ENCODE assay signal across 6 cellular contexts in genomic region chr16:67104061-67104460, GRCh38. TPM values are rescaled to one million over a fixed set of nuclear protein-coding genes. Genes with fewer than 3 reads are reported as not detected.
DNase-seq lines count a peak whose midpoint lies in the region; ATAC-seq and TF ChIP-seq lines count a peak whose summit lies in the region.

No MANE protein-coding gene starts in this region.

- H3K14ac ChIP-seq in H9 (ENCODE audit: insufficient read depth, low read length) = no peak overlapping the region

- peaks cover 0 to 8% (median 4%) of the 10 kb centered on the region in 3 experiments; a peak in 2 of 7 replicates for H3K36me3 Mint-ChIP-seq in H9 (ENCODE audit: insufficient read depth in 1 of 3, low read depth in 3 of 3)
- H3K36me3 Mint-ChIP-seq in WTC11 = no peaks in the 10 kb centered on the region

- H3K9ac ChIP-seq in H9 (ENCODE audit: extremely low read depth, insufficient read length, low read length) (no peak overlapping the region), mesendoderm (ENCODE audit: low read length) (no peak overlapping the region)

- H3K4ac ChIP-seq in H9 (ENCODE audit: low read depth, low read length) (no peak overlapping the region), mesendoderm (ENCODE audit: low read depth, low read length) (no peak overlapping the region)

- POLR2A ChIA-PET in WTC11 (lab: Charles Lee) = interaction anchor here (1.0 kb wide), 1 partner anchor 57 kb away, joined by 3 read pairs; no protein-coding TSS in a partner anchor

- TF ChIP-seq CTCF in H9 (conservative IDR thresholded peaks at IDR 0.05) (peak; percentile 77), WTC11 (IDR thresholded peaks at IDR 0.05) (no peak), spleen (IDR thresholded peaks at IDR 0.05 in 8 of 11, conservative IDR thresholded peaks at IDR 0.05 in 3 of 11) (peak in 5 of 11 experiments; percentile 7 to 50 (median 35))

- peak; percentile 68 for DNase-seq in H9
- DNase-seq in WTC11 (ENCODE audit: low spot score) = peak; percentile 60
- peak; percentile 79 for DNase-seq in mesendoderm
- DNase-seq in spleen = no peak
- DNase-seq in OCI-M2 (lab: John Stamatoyannopoulos, UW; ENCODE audit: unreplicated experiment) = no peak

- H2AK5ac ChIP-seq in H9 (ENCODE audit: insufficient read length, low read length) (no peak overlapping the region), mesendoderm (ENCODE audit: low read length) (no peak overlapping the region)

- H3K4me1 Mint-ChIP-seq in H9 (peaks cover 6 to 8% of the 10 kb centered on the region in 2 experiments; a peak in 3 of 4 replicates), WTC11 (0 out of 2 replicates have a peak, but pooled peaks cover 2% of the 10 kb centered on the region)

- H2BK120ac ChIP-seq in H9 (ENCODE audit: low read depth, low read length, poor library complexity, severe bottlenecking) (no peak overlapping the region), mesendoderm (ENCODE audit: low read depth, low read length) (no peak overlapping the region)

- no CpG with 5 or more reads among the region's 4 CpGs for WGBS in H9 (ENCODE audit: extremely low coverage, insufficient read length, low lambda C conversion rate)
- WGBS in mesendoderm (ENCODE audit: extremely low coverage, insufficient coverage, low lambda C conversion rate) = no CpG with 5 or more reads among the region's 4 CpGs
- WGBS in spleen, 5 donors = 46 to 61% (median 52%) methylated on average over 4 of the region's 4 CpGs

- no peak for TF ChIP-seq POLR2A in spleen (IDR thresholded peaks at IDR 0.05)

- no peak overlapping the region for H4K91ac ChIP-seq in H9 (ENCODE audit: insufficient read length, low read depth, low read length)

- CTCF ChIA-PET in WTC11 (lab: Charles Lee) = interaction anchor here (0.6 to 5.6 kb wide), 42 partner anchors 9 to 326 kb away, joined by 3 to 62 read pairs (median 5); partner anchors contain the start of genes B3GNT9, CES3, FHOD1 and NAE1

- H3K36me3 ChIP-seq in mesendoderm (ENCODE audit: control insufficient read depth, insufficient read depth, low read length) (no peaks in the 10 kb centered on the region), spleen (peaks cover 0 to 27% (median 9%) of the 10 kb centered on the region in 6 donors)

- H3K27me3 Mint-ChIP-seq in H9 (ENCODE audit: low read depth) (no peaks in the 10 kb centered on the region; the same call in 1 of the 2 replicates), WTC11 (ENCODE audit: low read depth) (peaks cover 5% of the 10 kb centered on the region; the same call in 1 of the 2 replicates)

- H3K9me3 Mint-ChIP-seq in H9 = no peaks in the 10 kb centered on the region; a peak in 1 of 5 replicates
- 0 out of 2 replicates have a peak, but pooled peaks cover 3% of the 10 kb centered on the region for H3K9me3 Mint-ChIP-seq in WTC11

- H3K9me3 ChIP-seq in H9 (ENCODE audit: control insufficient read depth, low read depth, low read length) = no peaks in the 10 kb centered on the region
- no peaks in the 10 kb centered on the region for H3K9me3 ChIP-seq in spleen

- H3T11ph ChIP-seq in H9 (ENCODE audit: low read length) = no peak overlapping the region

- no peaks in the 10 kb centered on the region for H3K79me2 ChIP-seq in H9 (ENCODE audit: insufficient read depth, low read length)
- H3K79me2 ChIP-seq in mesendoderm (ENCODE audit: control insufficient read depth, insufficient read depth, low read length) = no peaks in the 10 kb centered on the region

- ATAC-seq in WTC11 (peak; percentile 96), HG03432 (IDR thresholded peaks at IDR 0.05; ENCODE audit: unreplicated experiment) (no peak)

- H3K27ac ChIP-seq in H9 (ENCODE audit: insufficient read length, low read depth, low read length) (no peak overlapping the region), mesendoderm (ENCODE audit: low read depth, low read length) (no peak overlapping the region), spleen (peak overlapping the region in 3 of 8 donors; percentile 37 to 76 (median 75))

- no peak overlapping the region for H2AFZ ChIP-seq in H9 (ENCODE audit: low read length)

- no peak overlapping the region for H3K4me3 Mint-ChIP-seq in H9
- H3K4me3 Mint-ChIP-seq in WTC11 = no peak overlapping the region

- H3K27me3 ChIP-seq in H9 (ENCODE audit: insufficient read depth, low read length) (no peaks in the 10 kb centered on the region), mesendoderm (ENCODE audit: insufficient read depth, low read length, poor library complexity) (no peaks in the 10 kb centered on the region), spleen (replicated peaks in 1 of 7) (no peaks in the 10 kb centered on the region)

- no peaks in the 10 kb centered on the region for H3K4me1 ChIP-seq in H9 (ENCODE audit: insufficient read depth, low read length)
- no peaks in the 10 kb centered on the region for H3K4me1 ChIP-seq in mesendoderm (ENCODE audit: control insufficient read depth, low read depth, low read length)
- H3K4me1 ChIP-seq in spleen = peaks cover 0 to 36% (median 21%) of the 10 kb centered on the region in 6 donors

- intact Hi-C loops in spleen (cut with DNase I; ENCODE audit: low total_unique reads) = no loop called here

- no peak overlapping the region for H2BK15ac ChIP-seq in H9 (ENCODE audit: low read depth, low read length)
- H2BK15ac ChIP-seq in mesendoderm (replicated peaks; ENCODE audit: low read depth) = no peak overlapping the region

- H3K79me1 ChIP-seq in H9 (ENCODE audit: insufficient read depth, low read depth, low read length, poor library complexity, severe bottlenecking) = no peaks in the 10 kb centered on the region
- H3K79me1 ChIP-seq in mesendoderm (ENCODE audit: low read length) = no peaks in the 10 kb centered on the region

- H3K4me3 ChIP-seq in mesendoderm (ENCODE audit: low read length) = no peak overlapping the region
- H3K4me3 ChIP-seq in spleen = no peak overlapping the region

- H4K8ac ChIP-seq in H9 (replicated peaks; ENCODE audit: insufficient read length, low read depth, low read length) = no peak overlapping the region
- H4K8ac ChIP-seq in mesendoderm (ENCODE audit: low read depth, low read length) = no peak overlapping the region

- H3K23ac ChIP-seq in H9 (ENCODE audit: insufficient read length, low read depth, low read length) (no peak overlapping the region), mesendoderm (ENCODE audit: low read length) (no peak overlapping the region)

- H2BK12ac ChIP-seq in H9 (ENCODE audit: insufficient read length, low read depth, low read length) = no peak overlapping the region

- no peak overlapping the region for H3K56ac ChIP-seq in H9 (ENCODE audit: insufficient read length, low read depth, low read length)
- H3K56ac ChIP-seq in mesendoderm (ENCODE audit: low read length) = no peak overlapping the region

- H3K27ac Mint-ChIP-seq in H9 (peak overlapping the region in 2 of 3 experiments; percentile 16 to 61; a peak in 2 of 7 replicates), WTC11 (no peak overlapping the region; the same call in none of the 2 replicates)

- H3K23me2 ChIP-seq in H9 (ENCODE audit: insufficient read length, low read depth, low read length, poor library complexity, severe bottlenecking) = no peaks in the 10 kb centered on the region

- no peak overlapping the region for H4K5ac ChIP-seq in H9 (ENCODE audit: insufficient read length, low read depth, low read length)
- no peak overlapping the region for H4K5ac ChIP-seq in mesendoderm (ENCODE audit: low read length)

- H2BK20ac ChIP-seq in H9 (ENCODE audit: low read depth, low read length, poor library complexity, severe bottlenecking) = no peak overlapping the region

- no peak overlapping the region for H3K18ac ChIP-seq in H9 (ENCODE audit: insufficient read length, low read depth, low read length)
- H3K18ac ChIP-seq in mesendoderm (ENCODE audit: low read length) = no peak overlapping the region

- H2BK5ac ChIP-seq in H9 (ENCODE audit: insufficient read length, low read length) = no peak overlapping the region
- H2BK5ac ChIP-seq in mesendoderm (ENCODE audit: low read length) = no peak overlapping the region

- H4K20me1 ChIP-seq in H9 (ENCODE audit: control insufficient read depth, insufficient read depth, insufficient read length) = no peaks in the 10 kb centered on the region

- H3K4me2 ChIP-seq in H9 (ENCODE audit: insufficient read depth, insufficient read length, low read length) (no peak overlapping the region), mesendoderm (ENCODE audit: low read length) (no peak overlapping the region)

TF ChIP-seq in WTC11, 78 proteins besides CTCF, POLR2A, EP300 and RAD21 (continues in another document):
- TF ChIP-seq TEAD4 (CRISPR knock-in tag; IDR thresholded peaks at IDR 0.05) = peak; percentile 83; the same call in 1 of the 2 replicates
- no peak for TF ChIP-seq E2F1 (CRISPR knock-in tag; IDR thresholded peaks at IDR 0.05)
- no peak for TF ChIP-seq EMX1 (CRISPR knock-in tag; IDR thresholded peaks at IDR 0.05)
- TF ChIP-seq ZNF121 (CRISPR knock-in tag; IDR thresholded peaks at IDR 0.05) = 0 out of 2 replicates have a peak, but pooled peaks have one; percentile 2
- TF ChIP-seq TEAD1 (CRISPR knock-in tag; IDR thresholded peaks at IDR 0.05) = peak; percentile 96; the same call in 1 of the 2 replicates

RNA-seq across cellular contexts. Expression of gene PHAF1, which starts 5.7 kb away (rescaled TPM):
- total RNA-seq in H9 (2021) (18.2 and 18.8 TPM in 2 replicates), WTC11 (2021) (16.9 to 18.8 TPM (median 17.4 TPM) in 3 replicates), spleen (10 to 100 TPM; 15.3 to 44.0 (median 19.8) TPM)
- polyA plus RNA-seq in mesendoderm (2013, experiment 1 of 2) = 16.3 TPM
- 16.0 TPM for polyA plus RNA-seq in mesendoderm (2013, experiment 2 of 2)
- polyA plus RNA-seq in spleen = 10 to 100 TPM in 1 of 3 donors, 1 to 10 TPM in 2; 5.5 to 10.3 (median 9.9) TPM

RNA-seq across cellular contexts. Expression of gene B3GNT9, which starts 46.7 kb away (rescaled TPM):
- total RNA-seq in H9 (2021) (11.2 and 11.4 TPM in 2 replicates), WTC11 (2021) (6.4 to 7.8 TPM (median 7.6 TPM) in 3 replicates), spleen (10 to 100 TPM in 4 of 7 donors, 1 to 10 TPM in 3; 6.1 to 15.3 (median 10.1) TPM)
- polyA plus RNA-seq in mesendoderm (2013, experiment 1 of 2) = 2.2 TPM
- 2.0 TPM for polyA plus RNA-seq in mesendoderm (2013, experiment 2 of 2)
- polyA plus RNA-seq in spleen = 1 to 10 TPM; 2.0 to 6.6 (median 3.0) TPM

RNA-seq across cellular contexts. Expression of gene TRADD, which starts 55.6 kb away (rescaled TPM):
- total RNA-seq in H9 (2021) (1.4 and 1.7 TPM in 2 replicates), WTC11 (2021) (1.4 to 2.1 TPM (median 1.7 TPM) in 3 replicates), spleen (10 to 100 TPM; 29.2 to 39.3 (median 31.1) TPM)
- polyA plus RNA-seq in mesendoderm (2013, experiment 1 of 2) = 0.15 TPM
- polyA plus RNA-seq in mesendoderm (2013, experiment 2 of 2) = 0.08 TPM
- polyA plus RNA-seq in spleen = 10 to 100 TPM; 27.5 to 42.2 (median 35.3) TPM

RNA-seq across cellular contexts. Expression of gene FBXL8, which starts 55.7 kb away (rescaled TPM):
- total RNA-seq in H9 (2021) (0.59 and 0.75 TPM in 2 replicates), WTC11 (2021) (1.1 to 1.2 TPM (median 1.1 TPM) in 3 replicates), spleen (10 to 100 TPM in 6 of 7 donors, 1 to 10 TPM in 1; 8.4 to 29.9 (median 13.2) TPM)
- polyA plus RNA-seq in mesendoderm (2013, experiment 1 of 2) = 0.08 TPM
- polyA plus RNA-seq in mesendoderm (2013, experiment 2 of 2) = 0.06 TPM
- polyA plus RNA-seq in spleen = 10 to 100 TPM in 1 of 3 donors, 1 to 10 TPM in 2; 6.0 to 11.2 (median 6.0) TPM

Comparison
In these comparisons a context has a peak if more than half of its experiments do, and no peak if none do; other contexts are left out.
1. DNase-seq: peak in H9 (single experiment), WTC11 (single experiment) and mesendoderm (single experiment); none in spleen (single experiment) and OCI-M2 (single experiment).